1 cellular context compared by ENCODE assay signal in the genomic region with DNA sequence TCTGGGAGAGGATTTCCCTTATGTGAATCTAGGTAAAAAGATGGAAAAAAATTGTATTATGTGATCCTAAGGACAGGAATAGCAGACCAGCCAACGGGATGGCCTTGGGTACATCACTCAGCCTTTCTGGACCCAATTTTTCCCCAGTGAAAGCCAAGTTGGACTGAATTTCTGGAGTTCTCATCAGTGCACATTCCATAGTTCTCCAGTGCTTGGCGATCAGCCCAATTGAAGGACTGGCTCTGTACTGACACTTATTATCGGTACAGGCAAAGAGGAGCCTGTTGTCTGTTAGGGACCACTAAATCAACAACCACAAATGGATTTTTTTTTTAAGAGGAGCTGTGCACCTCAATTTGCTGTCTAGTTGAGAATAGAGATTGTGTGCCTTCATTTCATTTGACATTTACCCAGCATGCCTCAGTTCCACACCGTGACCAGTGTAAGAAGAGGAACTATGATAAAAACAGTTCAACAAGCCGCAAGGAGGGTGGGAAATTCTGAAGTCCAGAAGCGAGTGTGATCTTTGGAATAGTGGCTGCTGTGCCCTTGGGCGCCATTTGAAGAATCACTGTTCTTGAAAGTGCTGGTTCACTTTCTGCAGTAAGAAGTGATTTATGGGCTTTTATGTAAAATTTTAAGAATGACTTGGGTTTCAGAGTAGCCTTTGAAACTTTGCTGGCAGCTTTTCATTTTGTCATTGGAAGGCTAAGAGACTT.
TF ChIP-seq lines count a peak whose summit lies in the region.

No MANE protein-coding gene starts in this region.

TF ChIP-seq in SK-N-SH treated with all-trans-retinoic acid at 6 μM for 48 hours, 23 proteins besides CTCF, POLR2A, EP300 and RAD21 (continued from another document):
- TF ChIP-seq SNAI2 (CRISPR knock-in tag; IDR thresholded peaks at IDR 0.05) (no peak), TOX (CRISPR knock-in tag; IDR thresholded peaks at IDR 0.05; ENCODE audit: borderline replicate concordance) (no peak), CSDC2 (CRISPR knock-in tag; IDR thresholded peaks at IDR 0.05) (no peak), ZNF565 (CRISPR knock-in tag; conservative IDR thresholded peaks at IDR 0.05; ENCODE audit: low read depth) (no peak), TCF4 (CRISPR knock-in tag; IDR thresholded peaks at IDR 0.05; ENCODE audit: borderline replicate concordance) (no peak), ARNTL (CRISPR knock-in tag; IDR thresholded peaks at IDR 0.05; ENCODE audit: borderline replicate concordance, low read depth) (no peak), OSR1 (CRISPR knock-in tag; IDR thresholded peaks at IDR 0.05) (no peak), RARB (CRISPR knock-in tag; IDR thresholded peaks at IDR 0.05) (no peak)
- TF ChIP-seq, protein P1, sequence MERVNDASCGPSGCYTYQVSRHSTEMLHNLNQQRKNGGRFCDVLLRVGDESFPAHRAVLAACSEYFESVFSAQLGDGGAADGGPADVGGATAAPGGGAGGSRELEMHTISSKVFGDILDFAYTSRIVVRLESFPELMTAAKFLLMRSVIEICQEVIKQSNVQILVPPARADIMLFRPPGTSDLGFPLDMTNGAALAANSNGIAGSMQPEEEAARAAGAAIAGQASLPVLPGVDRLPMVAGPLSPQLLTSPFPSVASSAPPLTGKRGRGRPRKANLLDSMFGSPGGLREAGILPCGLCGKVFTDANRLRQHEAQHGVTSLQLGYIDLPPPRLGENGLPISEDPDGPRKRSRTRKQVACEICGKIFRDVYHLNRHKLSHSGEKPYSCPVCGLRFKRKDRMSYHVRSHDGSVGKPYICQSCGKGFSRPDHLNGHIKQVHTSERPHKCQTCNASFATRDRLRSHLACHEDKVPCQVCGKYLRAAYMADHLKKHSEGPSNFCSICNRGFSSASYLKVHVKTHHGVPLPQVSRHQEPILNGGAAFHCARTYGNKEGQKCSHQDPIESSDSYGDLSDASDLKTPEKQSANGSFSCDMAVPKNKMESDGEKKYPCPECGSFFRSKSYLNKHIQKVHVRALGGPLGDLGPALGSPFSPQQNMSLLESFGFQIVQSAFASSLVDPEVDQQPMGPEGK (CRISPR knock-in tag; IDR thresholded peaks at IDR 0.05; ENCODE audit: borderline replicate concordance), result no peak
- TF ChIP-seq, protein P2, sequence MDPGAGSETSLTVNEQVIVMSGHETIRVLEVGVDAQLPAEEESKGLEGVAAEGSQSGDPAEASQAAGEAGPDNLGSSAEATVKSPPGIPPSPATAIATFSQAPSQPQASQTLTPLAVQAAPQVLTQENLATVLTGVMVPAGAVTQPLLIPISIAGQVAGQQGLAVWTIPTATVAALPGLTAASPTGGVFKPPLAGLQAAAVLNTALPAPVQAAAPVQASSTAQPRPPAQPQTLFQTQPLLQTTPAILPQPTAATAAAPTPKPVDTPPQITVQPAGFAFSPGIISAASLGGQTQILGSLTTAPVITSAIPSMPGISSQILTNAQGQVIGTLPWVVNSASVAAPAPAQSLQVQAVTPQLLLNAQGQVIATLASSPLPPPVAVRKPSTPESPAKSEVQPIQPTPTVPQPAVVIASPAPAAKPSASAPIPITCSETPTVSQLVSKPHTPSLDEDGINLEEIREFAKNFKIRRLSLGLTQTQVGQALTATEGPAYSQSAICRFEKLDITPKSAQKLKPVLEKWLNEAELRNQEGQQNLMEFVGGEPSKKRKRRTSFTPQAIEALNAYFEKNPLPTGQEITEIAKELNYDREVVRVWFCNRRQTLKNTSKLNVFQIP (CRISPR knock-in tag; IDR thresholded peaks at IDR 0.05; ENCODE audit: borderline replicate concordance, low read depth), result no peak
